ENCODE assay signal across 9 cellular contexts in the genomic region with DNA sequence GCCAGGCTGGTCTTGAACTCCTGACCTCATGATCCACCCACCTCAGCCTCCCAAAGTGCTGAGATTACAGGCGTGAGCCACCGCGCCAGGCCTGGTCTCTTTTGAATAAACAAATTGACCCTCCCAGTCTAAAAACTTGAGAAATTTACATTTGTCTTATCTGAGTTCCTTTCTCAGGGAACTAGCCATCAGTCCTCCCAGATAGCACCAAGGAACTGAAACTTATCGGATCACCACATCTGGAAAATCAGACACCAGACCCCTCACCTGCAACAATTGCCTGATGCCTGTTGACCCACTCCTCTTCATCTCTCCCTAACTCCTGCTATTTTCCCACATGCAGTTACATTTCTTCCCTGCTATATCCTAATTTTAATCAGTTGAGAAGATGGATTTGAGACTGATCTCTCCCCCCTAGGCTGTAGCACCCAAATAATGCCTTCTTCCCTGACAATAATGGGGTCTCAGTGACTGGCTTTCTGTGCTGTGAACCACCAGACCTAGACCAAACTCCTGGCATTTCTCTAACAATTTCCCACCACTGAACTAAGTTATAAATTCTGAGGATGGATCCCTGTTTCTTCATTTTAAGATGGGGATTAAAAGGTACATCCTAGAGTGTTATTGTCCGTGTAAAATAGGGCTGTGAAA. TPM values are rescaled to one million over a fixed set of nuclear protein-coding genes. Genes with fewer than 3 reads are reported as not detected.
DNase-seq lines count a peak whose midpoint lies in the region; ATAC-seq and TF ChIP-seq lines count a peak whose summit lies in the region.
"Had no signal": no experiment of that assay in that cellular context is flagged by ENCODE, and none has a peak within 500 bp of the region (broad histone marks: within the 10 kb centered on the region; RNA-seq: fewer than 3 reads in every experiment).

No MANE protein-coding gene starts in this region.

- intact Hi-C loops in PC-3 (cut with micrococcal nuclease), result loop anchor here (10.0 kb wide), 1 partner anchor 136 kb away; no protein-coding TSS in a partner anchor
- intact Hi-C loops in dendritic cell treated with granulocyte-macrophage colony-stimulating factor and Interleukin-4, amounts not matched to agents 40 ng/mL and 50 ng/mL, for 4 days (cut with micrococcal nuclease), result loop anchor here (1.0 kb wide), 1 partner anchor 9 kb away; a partner anchor contains a TSS
- intact Hi-C loops in sigmoid colon (cut with DNase I), result no loop called here

- H3K9me3 Mint-ChIP-seq in CD4-positive, CD25-positive, alpha-beta regulatory T cell, result peaks cover 0 to 6% (median 3%) of the 10 kb centered on the region in 7 donors
- H3K9me3 Mint-ChIP-seq in dendritic cell treated with granulocyte-macrophage colony-stimulating factor and Interleukin-4, amounts not matched to agents 40 ng/mL and 50 ng/mL, for 4 days, result peaks cover 11% of the 10 kb centered on the region

- TF ChIP-seq CTCF in PC-3 (conservative IDR thresholded peaks at IDR 0.05; ENCODE audit: low read depth, low read length), result no peak
- no peak for TF ChIP-seq CTCF in sigmoid colon (IDR thresholded peaks at IDR 0.05)

- H4K20me1 ChIP-seq in PC-3 (ENCODE audit: low read length), result no peaks in the 10 kb centered on the region

- peaks cover 15% of the 10 kb centered on the region for H3K36me3 Mint-ChIP-seq in CD4-positive, CD25-positive, alpha-beta regulatory T cell
- H3K36me3 Mint-ChIP-seq in dendritic cell treated with granulocyte-macrophage colony-stimulating factor and Interleukin-4, amounts not matched to agents 40 ng/mL and 50 ng/mL, for 4 days (ENCODE audit: low read depth), result peaks cover 48% of the 10 kb centered on the region

- peak overlapping the region; percentile 63 for H3K4me3 ChIP-seq in CD4-positive, CD25-positive, alpha-beta regulatory T cell (ENCODE audit: low read depth, low read length)
- peak overlapping the region; percentile 81; the same call in 1 of the 2 replicates for H3K4me3 ChIP-seq in PC-3 (ENCODE audit: low read length)
- H3K4me3 ChIP-seq in sigmoid colon, result no peak overlapping the region

- CTCF ChIA-PET in PC-3 (lab: Charles Lee), result no interaction called here

- peaks cover 35% of the 10 kb centered on the region for H3K79me2 ChIP-seq in PC-3 (ENCODE audit: low read length)

- H3F3A ChIP-seq in PC-3 (ENCODE audit: low read length, unreplicated experiment), result no peaks in the 10 kb centered on the region

- H3K36me3 ChIP-seq in CD4-positive, CD25-positive, alpha-beta regulatory T cell (ENCODE audit: control insufficient read depth, insufficient read depth, low read length), result peaks cover 18% of the 10 kb centered on the region
- H3K36me3 ChIP-seq in PC-3 (ENCODE audit: low read depth, low read length) (peaks cover 25% of the 10 kb centered on the region), sigmoid colon (peaks cover 0 to 18% (median 5%) of the 10 kb centered on the region in 4 donors)

- H2AFZ ChIP-seq in PC-3 (ENCODE audit: low read length), result peak overlapping the region; percentile 99

- H3K4me3 Mint-ChIP-seq in CD4-positive, CD25-positive, alpha-beta regulatory T cell, result peak overlapping the region; percentile 89 to 90 (median 90)
- no peak overlapping the region for H3K4me3 Mint-ChIP-seq in dendritic cell treated with granulocyte-macrophage colony-stimulating factor and Interleukin-4, amounts not matched to agents 40 ng/mL and 50 ng/mL, for 4 days

- H3K27me3 Mint-ChIP-seq in CD4-positive, CD25-positive, alpha-beta regulatory T cell, result peaks cover 3% of the 10 kb centered on the region
- H3K27me3 Mint-ChIP-seq in dendritic cell treated with granulocyte-macrophage colony-stimulating factor and Interleukin-4, amounts not matched to agents 40 ng/mL and 50 ng/mL, for 4 days, result no peaks in the 10 kb centered on the region

- peaks cover 15 to 43% (median 30%) of the 10 kb centered on the region in 4 donors for H3K4me1 Mint-ChIP-seq in CD4-positive, CD25-positive, alpha-beta regulatory T cell
- peaks cover 37% of the 10 kb centered on the region for H3K4me1 Mint-ChIP-seq in dendritic cell treated with granulocyte-macrophage colony-stimulating factor and Interleukin-4, amounts not matched to agents 40 ng/mL and 50 ng/mL, for 4 days (ENCODE audit: low read depth)

- H3K27ac Mint-ChIP-seq in CD4-positive, CD25-positive, alpha-beta regulatory T cell, result peak overlapping the region in 2 of 3 donors; percentile 82 to 91
- peak overlapping the region; percentile 96 for H3K27ac Mint-ChIP-seq in dendritic cell treated with granulocyte-macrophage colony-stimulating factor and Interleukin-4, amounts not matched to agents 40 ng/mL and 50 ng/mL, for 4 days

- no peak for ATAC-seq in CD4-positive, CD25-positive, alpha-beta regulatory T cell (ENCODE audit: low read depth in 2 of 2)
- ATAC-seq in PC-3 (no peak), GM18907 (IDR thresholded peaks at IDR 0.05; ENCODE audit: unreplicated experiment) (no peak)

- WGBS in sigmoid colon, 2 donors, result 97 to 99% methylated on average over 5 of the region's 5 CpGs

- BruUV-seq in PC-3 (replicated peaks; lab: Mats Ljungman, UMichigan), result no TSS peak

- TF ChIP-seq EP300 in sigmoid colon (IDR thresholded peaks at IDR 0.05), result no peak

- H3K27ac ChIP-seq in CD4-positive, CD25-positive, alpha-beta regulatory T cell (ENCODE audit: insufficient read depth, low read length, poor library complexity, severe bottlenecking), result peak overlapping the region; percentile 56
- H3K27ac ChIP-seq in PC-3 (ENCODE audit: low read length) (peak overlapping the region; percentile 73), sigmoid colon (peak overlapping the region; percentile 81 to 91 (median 89))

- H3K4me2 ChIP-seq in PC-3 (ENCODE audit: low read length), result no peak overlapping the region

- no peaks in the 10 kb centered on the region for H3K9me2 ChIP-seq in PC-3 (replicated peaks; ENCODE audit: low read length)

- peaks cover 0 to 6% of the 10 kb centered on the region in 2 experiments for H3K9me3 ChIP-seq in CD4-positive, CD25-positive, alpha-beta regulatory T cell (ENCODE audit: control insufficient read depth in 2 of 2, low read length in 2 of 2)
- peaks cover 16% of the 10 kb centered on the region for H3K9me3 ChIP-seq in PC-3 (ENCODE audit: low read length)
- H3K9me3 ChIP-seq in sigmoid colon, result no peaks in the 10 kb centered on the region

- DNase-seq in CD4-positive, CD25-positive, alpha-beta regulatory T cell, result no peak
- DNase-seq in PC-3 (no peak), sigmoid colon (no peak), T1000 (lab: John Stamatoyannopoulos, UW) (no peak), pons (ENCODE audit: low spot score) (no peak)
- DNase-seq in stimulated activated CD4-positive, alpha-beta T cell treated with anti-CD3 and anti-CD28 coated beads, Interleukin-4, amount 100 ng/mL, for 1 hour, result no peak
- DNase-seq: KBM-7 had no signal

- POLR2A ChIA-PET in PC-3 (lab: Charles Lee; ENCODE audit: unreplicated experiment), result interaction anchor here (0.6 to 0.9 kb wide), 4 partner anchors 9 to 1304 kb away, joined by 3 to 4 read pairs (median 3); a partner anchor contains a TSS

- H3K27me3 ChIP-seq in CD4-positive, CD25-positive, alpha-beta regulatory T cell (ENCODE audit: control insufficient read depth, insufficient read depth, low read length), result no peaks in the 10 kb centered on the region
- H3K27me3 ChIP-seq in PC-3 (ENCODE audit: low read length) (no peaks in the 10 kb centered on the region), sigmoid colon (no peaks in the 10 kb centered on the region)

- peak overlapping the region; percentile 86 for H3K9ac ChIP-seq in PC-3 (ENCODE audit: low read length)

- peaks cover 26% of the 10 kb centered on the region for H3K4me1 ChIP-seq in CD4-positive, CD25-positive, alpha-beta regulatory T cell (ENCODE audit: control insufficient read depth, insufficient read depth, low read length, poor library complexity, severe bottlenecking)
- H3K4me1 ChIP-seq in PC-3 (ENCODE audit: insufficient read depth, low read length) (peaks cover 29% of the 10 kb centered on the region), sigmoid colon (peaks cover 0 to 44% (median 37%) of the 10 kb centered on the region in 4 donors)

- TF ChIP-seq POLR2A in sigmoid colon (IDR thresholded peaks at IDR 0.05), result no peak

RNA-seq across cellular contexts. Expression of a gene that starts 1.0 kb away (rescaled TPM):
- total RNA-seq in CD4-positive, CD25-positive, alpha-beta regulatory T cell, result 9.8 TPM
- polyA plus RNA-seq in CD4-positive, CD25-positive, alpha-beta regulatory T cell, result 10 to 100 TPM; 58.3 to 72.0 (median 62.1) TPM
- total RNA-seq in PC-3 (2014; rRNA removed) (297 and 343 TPM in 2 replicates), sigmoid colon (100 to 1,000 TPM; 102 to 264 (median 159) TPM)
- polyA plus RNA-seq in sigmoid colon, result 100 to 1,000 TPM; 110 to 214 (median 180) TPM

RNA-seq across cellular contexts. Expression of a gene that starts 8.5 kb away (rescaled TPM):
- total RNA-seq in CD4-positive, CD25-positive, alpha-beta regulatory T cell, result 15.0 TPM
- 10 to 100 TPM in 2 of 4 donors, 1 to 10 TPM in 2; 9.2 to 14.6 (median 9.9) TPM for polyA plus RNA-seq in CD4-positive, CD25-positive, alpha-beta regulatory T cell
- total RNA-seq in PC-3 (2014; rRNA removed) (12.5 and 17.0 TPM in 2 replicates), sigmoid colon (10 to 100 TPM; 14.3 to 19.9 (median 14.8) TPM)
- 10 to 100 TPM in 1 of 3 donors, 1 to 10 TPM in 2; 4.8 to 11.0 (median 6.2) TPM for polyA plus RNA-seq in sigmoid colon

Comparison
In these comparisons a context has a peak if more than half of its experiments do, and no peak if none do; other contexts are left out.
1. H3K4me3 ChIP-seq: peak in CD4-positive, CD25-positive, alpha-beta regulatory T cell (single experiment) and PC-3 (single experiment); none in sigmoid colon (0 of 4).
2. Peak in every context shown above with its lines, with median percentiles within 50 percentile points of each other: H3K27ac ChIP-seq.